ENCODE assay signal across 1 cellular context in genomic region chr3:13747627-13748026, GRCh38.
TF ChIP-seq lines count a peak whose summit lies in the region.

No MANE protein-coding gene starts in this region.

TF ChIP-seq in HEK293, 187 proteins besides CTCF, POLR2A, EP300 and RAD21 (continued from another document):
- TF ChIP-seq ZNF280D (tag by site-specific recombination; IDR thresholded peaks at IDR 0.05): no peak
- TF ChIP-seq ZSCAN4 (tag by site-specific recombination; IDR thresholded peaks at IDR 0.05): peak; percentile 84
